In the genomic region with DNA sequence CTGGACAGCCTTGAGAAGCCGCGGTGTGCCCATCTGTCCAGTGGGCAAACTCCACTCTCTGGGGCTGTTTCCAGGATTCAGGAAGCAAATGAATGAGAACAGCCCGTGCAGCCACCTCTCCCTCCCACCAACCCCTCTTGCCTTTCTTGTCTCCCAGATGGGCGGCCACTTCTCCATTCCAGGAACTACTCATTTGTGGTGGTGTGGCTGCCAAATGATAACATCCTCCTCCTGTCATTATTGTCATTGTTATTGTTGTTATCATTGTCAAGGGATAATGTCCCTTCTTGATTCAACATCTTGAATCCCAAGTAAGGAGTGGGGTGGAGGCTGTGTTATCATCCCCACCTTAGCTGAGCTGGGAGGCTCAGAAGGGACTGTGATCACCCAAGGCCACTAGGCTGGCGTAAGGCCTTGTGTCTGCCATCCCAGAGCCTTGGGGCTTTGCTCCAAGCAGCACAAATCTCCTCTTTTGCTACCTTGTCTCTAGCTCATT, we compare ENCODE assay signal across 8 cellular contexts. TPM values are rescaled to one million over a fixed set of nuclear protein-coding genes. Genes with fewer than 3 reads are reported as not detected.
DNase-seq lines count a peak whose midpoint lies in the region; ATAC-seq and TF ChIP-seq lines count a peak whose summit lies in the region.

No MANE protein-coding gene starts in this region.

- TF ChIP-seq CTCF in osteocyte (IDR thresholded peaks at IDR 0.05): no peak

- peak overlapping the region; percentile 98 for H3K4me3 Mint-ChIP-seq in effector memory CD8-positive, alpha-beta T cell
- H3K4me3 Mint-ChIP-seq in osteocyte (ENCODE audit: unreplicated experiment): peak overlapping the region; percentile 87

- peak; percentile 56 for DNase-seq in G401 (ENCODE audit: low spot score)
- peak; percentile 99 for DNase-seq in OCI-M2 (lab: John Stamatoyannopoulos, UW; ENCODE audit: unreplicated experiment)
- no peak for DNase-seq in effector memory CD8-positive, alpha-beta T cell
- DNase-seq in osteocyte (ENCODE audit: extremely low spot score, unreplicated experiment): no peak
- no peak for DNase-seq in mesenteric fat pad (ENCODE audit: low spot score)
- no peak for DNase-seq in AG08396 (ENCODE audit: low spot score)
- no peak for DNase-seq in NCI-H1694 treated with DMSO at 0.1 percent for 48 hours (lab: John Stamatoyannopoulos, UW)

- H3K9me3 Mint-ChIP-seq in effector memory CD8-positive, alpha-beta T cell: no peaks in the 10 kb centered on the region
- H3K9me3 Mint-ChIP-seq in osteocyte (ENCODE audit: unreplicated experiment): no peaks in the 10 kb centered on the region

- H3K27me3 Mint-ChIP-seq in effector memory CD8-positive, alpha-beta T cell: no peaks in the 10 kb centered on the region
- no peaks in the 10 kb centered on the region for H3K27me3 Mint-ChIP-seq in osteocyte (ENCODE audit: unreplicated experiment)

- no peak for ATAC-seq in effector memory CD8-positive, alpha-beta T cell (replicated peaks)
- ATAC-seq in GM21717 (IDR thresholded peaks at IDR 0.05; ENCODE audit: unreplicated experiment): no peak

- peaks cover 25% of the 10 kb centered on the region for H3K36me3 Mint-ChIP-seq in effector memory CD8-positive, alpha-beta T cell (ENCODE audit: insufficient read depth)
- H3K36me3 Mint-ChIP-seq in osteocyte (ENCODE audit: unreplicated experiment): peaks cover 2% of the 10 kb centered on the region

- peak overlapping the region; percentile 94 to 95 for H3K27ac Mint-ChIP-seq in effector memory CD8-positive, alpha-beta T cell
- peak overlapping the region; percentile 84 for H3K27ac Mint-ChIP-seq in osteocyte (ENCODE audit: unreplicated experiment)

- in situ Hi-C loops in G401 (cut with HindIII; ENCODE audit: low sequenced_read_pairs): no loop called here

- peaks cover 46 to 53% of the 10 kb centered on the region in 2 donors for H3K4me1 Mint-ChIP-seq in effector memory CD8-positive, alpha-beta T cell (ENCODE audit: low read depth in 2 of 2)
- H3K4me1 Mint-ChIP-seq in osteocyte (ENCODE audit: unreplicated experiment): peaks cover 33% of the 10 kb centered on the region

RNA-seq across cellular contexts. Expression of gene DNM2, which starts 1.6 kb away (rescaled TPM):
- total RNA-seq in G401 (2014; rRNA removed; shearing (Covaris generic)): 90.2 and 121 TPM in 2 replicates
- total RNA-seq in osteocyte: 157 and 163 TPM in 2 replicates
- 134 TPM for total RNA-seq in mesenteric fat pad

RNA-seq across cellular contexts. Expression of gene QTRT1, which starts 18.3 kb away (rescaled TPM):
- total RNA-seq in G401 (2014; rRNA removed; shearing (Covaris generic)): 85.4 and 93.4 TPM in 2 replicates
- total RNA-seq in osteocyte (56.3 and 57.7 TPM in 2 replicates), mesenteric fat pad (45.9 TPM)

Comparison
In these comparisons a context has a peak if more than half of its experiments do, and no peak if none do; other contexts are left out.
1. DNase-seq: peak in G401 (single experiment) and OCI-M2 (single experiment); none in effector memory CD8-positive, alpha-beta T cell (0 of 3), osteocyte (single experiment), mesenteric fat pad (single experiment), AG08396 (single experiment) and NCI-H1694 treated with DMSO at 0.1 percent for 48 hours (single experiment).